In the genomic region with DNA sequence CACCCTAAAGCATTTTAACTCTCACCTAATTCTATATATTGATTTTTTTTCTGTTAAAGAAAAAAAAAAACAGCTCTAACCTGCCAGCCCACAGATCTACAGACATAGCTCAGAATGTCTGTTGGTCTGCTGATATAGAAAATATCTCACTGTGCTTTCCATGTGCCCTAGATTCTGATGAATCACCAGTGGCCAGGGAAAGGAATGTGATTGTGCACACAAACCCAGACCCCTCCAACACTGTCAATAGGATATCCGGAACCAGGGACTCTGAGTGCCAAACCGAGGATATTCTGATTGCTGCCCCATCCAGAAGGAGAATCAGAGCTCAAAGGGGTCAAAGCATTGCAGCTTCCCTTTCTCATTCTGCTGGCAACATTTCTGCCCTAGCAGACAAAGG, we compare ENCODE assay signal across 1 cellular context.
TF ChIP-seq lines count a peak whose summit lies in the region.

No MANE protein-coding gene starts in this region.

TF ChIP-seq in WTC11, 78 proteins besides CTCF, POLR2A, EP300 and RAD21 (continued from another document):
- TF ChIP-seq, protein P1, sequence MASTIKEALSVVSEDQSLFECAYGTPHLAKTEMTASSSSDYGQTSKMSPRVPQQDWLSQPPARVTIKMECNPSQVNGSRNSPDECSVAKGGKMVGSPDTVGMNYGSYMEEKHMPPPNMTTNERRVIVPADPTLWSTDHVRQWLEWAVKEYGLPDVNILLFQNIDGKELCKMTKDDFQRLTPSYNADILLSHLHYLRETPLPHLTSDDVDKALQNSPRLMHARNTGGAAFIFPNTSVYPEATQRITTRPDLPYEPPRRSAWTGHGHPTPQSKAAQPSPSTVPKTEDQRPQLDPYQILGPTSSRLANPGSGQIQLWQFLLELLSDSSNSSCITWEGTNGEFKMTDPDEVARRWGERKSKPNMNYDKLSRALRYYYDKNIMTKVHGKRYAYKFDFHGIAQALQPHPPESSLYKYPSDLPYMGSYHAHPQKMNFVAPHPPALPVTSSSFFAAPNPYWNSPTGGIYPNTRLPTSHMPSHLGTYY (CRISPR knock-in tag; IDR thresholded peaks at IDR 0.05): no peak
- no peak for TF ChIP-seq EMX1 (CRISPR knock-in tag; IDR thresholded peaks at IDR 0.05)
- TF ChIP-seq TP53 (CRISPR knock-in tag; IDR thresholded peaks at IDR 0.05): no peak
- TF ChIP-seq ZNF423 (CRISPR knock-in tag; IDR thresholded peaks at IDR 0.05): no peak
- no peak for TF ChIP-seq TCF7 (CRISPR knock-in tag; IDR thresholded peaks at IDR 0.05; ENCODE audit: low read depth)
- TF ChIP-seq SMAD3 (CRISPR knock-in tag; IDR thresholded peaks at IDR 0.05; ENCODE audit: borderline replicate concordance): no peak
- no peak for TF ChIP-seq ZNF671 (CRISPR knock-in tag; IDR thresholded peaks at IDR 0.05)
- no peak for TF ChIP-seq NR3C1 (CRISPR knock-in tag; conservative IDR thresholded peaks at IDR 0.05; ENCODE audit: low read depth)
- no peak for TF ChIP-seq ZNF396 (CRISPR knock-in tag; IDR thresholded peaks at IDR 0.05; ENCODE audit: borderline replicate concordance)
